Comparison of ENCODE assay signal across 29 cellular contexts in genomic region chr2:58896600-58896999, GRCh38.
DNase-seq lines count a peak whose midpoint lies in the region; FAIRE-seq and TF ChIP-seq lines count a peak whose summit lies in the region.
"Had no signal": no experiment of that assay in that cellular context is flagged by ENCODE, and none has a peak within 500 bp of the region (broad histone marks: within the 10 kb centered on the region; RNA-seq: fewer than 3 reads in every experiment).

No MANE protein-coding gene starts in this region.

- no peak for FAIRE-seq in frontal cortex (lab: Jason Lieb, UNC)
- FAIRE-seq: colon, GM19239 had no signal

- DNase-seq in NCI-H1694 treated with DMSO at 0.1 percent for 48 hours (lab: John Stamatoyannopoulos, UW) (peak; percentile 7), NCI-H1694 (lab: John Stamatoyannopoulos, UW) (no peak), astrocyte of the spinal cord (ENCODE audit: low read depth, low spot score) (peak; percentile 75), fibroblast of pulmonary artery (ENCODE audit: low read depth) (peak; percentile 9), smooth muscle cell of the brain vasculature (ENCODE audit: low read depth, low spot score) (peak; percentile 29), G401 (ENCODE audit: low spot score) (no peak), frontal cortex (ENCODE audit: low spot score in 2 of 2) (no peak)
- no peak for DNase-seq in activated CD8-positive, alpha-beta memory T cell treated with anti-CD3 and anti-CD28 coated beads for 24 hours
- DNase-seq: 8988T; activated CD4-positive, alpha-beta T cell treated with anti-CD3 and anti-CD28 coated beads for 36 hours; activated gamma-delta T cell treated with Interleukin-2 at 50 U/mL for 16 hours; activated T-cell treated with anti-CD3 and anti-CD28 coated beads, Interleukin-2, amount 50 U/mL, for 4 hours; AML-193; CD4-positive, alpha-beta memory T cell; effector memory CD8-positive, alpha-beta T cell; erythroblast; KBM-7; left lung; naive B cell; NCI-H1417 treated with DMSO at 0.1 percent for 48 hours; NCI-H2107; NCI-H510A treated with DMSO at 0.1 percent for 48 hours; psoas muscle; SHP77; stimulated activated naive CD8-positive, alpha-beta T cell treated with anti-CD3 and anti-CD28 coated beads, Interleukin-15, Interleukin-2, amounts not matched to agents 100 U/mL and 50 U/mL, for 24 hours had no signal

- in situ Hi-C loops in astrocyte of the spinal cord (cut with HindIII; ENCODE audit: low sequenced_read_pairs) (no loop called here), G401 (cut with HindIII; ENCODE audit: low sequenced_read_pairs) (no loop called here)

- H3K4me3 ChIP-seq in astrocyte of the spinal cord (ENCODE audit: low read depth, low read length) (no peak overlapping the region), fibroblast of pulmonary artery (replicated peaks; ENCODE audit: low read depth, low read length) (no peak overlapping the region)
- H3K4me3 ChIP-seq: breast epithelium, HAP-1, left lung, psoas muscle had no signal

- TF ChIP-seq CTCF in astrocyte of the spinal cord (IDR thresholded peaks at IDR 0.05; ENCODE audit: low read depth, low read length) (no peak), fibroblast of pulmonary artery (IDR thresholded peaks at IDR 0.05; ENCODE audit: low read length, missing control alignments) (no peak)

Comparison
In these comparisons a context has a peak if more than half of its experiments do, and no peak if none do; other contexts are left out.
1. DNase-seq: peak in NCI-H1694 treated with DMSO at 0.1 percent for 48 hours (single experiment), astrocyte of the spinal cord (single experiment), fibroblast of pulmonary artery (single experiment) and smooth muscle cell of the brain vasculature (single experiment); none in NCI-H1694 (single experiment), G401 (single experiment), activated CD8-positive, alpha-beta memory T cell treated with anti-CD3 and anti-CD28 coated beads for 24 hours (single experiment) and frontal cortex (0 of 2).